In genomic region chr9:120445974-120446373, GRCh38 we compare ENCODE assay signal across 17 cellular contexts.
DNase-seq lines count a peak whose midpoint lies in the region; ATAC-seq and TF ChIP-seq lines count a peak whose summit lies in the region.
"Had no signal": no experiment of that assay in that cellular context is flagged by ENCODE, and none has a peak within 500 bp of the region (broad histone marks: within the 10 kb centered on the region; RNA-seq: fewer than 3 reads in every experiment).

No MANE protein-coding gene starts in this region.

- peak; percentile 11 to 36 for ATAC-seq in lower lobe of right lung
- ATAC-seq: left lobe of liver had no signal

- DNase-seq in CD1c-positive myeloid dendritic cell (ENCODE audit: extremely low spot score), result peak; percentile 70
- peak; percentile 2 to 3 for DNase-seq in Kasumi-1 (lab: John Stamatoyannopoulos, UW)
- DNase-seq in NOMO-1 treated with dmso at 0.1 percent for 144 hours (lab: John Stamatoyannopoulos, UW; ENCODE audit: unreplicated experiment), result peak; percentile 45
- no peak for DNase-seq in lower lobe of right lung
- no peak for DNase-seq in activated CD8-positive, alpha-beta memory T cell treated with anti-CD3 and anti-CD28 coated beads for 24 hours
- no peak for DNase-seq in anterior cingulate cortex (lab: John Stamatoyannopoulos, UW)
- no peak for DNase-seq in activated CD8-positive, alpha-beta memory T cell treated with anti-CD3 and anti-CD28 coated beads, Interleukin-2, amount 50 U/mL, for 48 hours
- DNase-seq: activated gamma-delta T cell treated with Interleukin-2 at 50 U/mL for 16 hours; AML-193; foreskin melanocyte; NCI-H1048; NCI-H2171; stimulated activated CD4-positive, alpha-beta T cell treated with anti-CD3 and anti-CD28 coated beads, Interleukin-2, amount 100 ng/mL, for 48 hours had no signal

- H3K4me1 ChIP-seq in lower lobe of right lung, result peaks cover 18% of the 10 kb centered on the region

- peaks cover 61% of the 10 kb centered on the region for H3K36me3 ChIP-seq in lower lobe of right lung

- peak overlapping the region; percentile 4 for H3K27ac ChIP-seq in lower lobe of right lung
- H3K27ac ChIP-seq: SK-N-MC, suprapubic skin had no signal

- intact Hi-C loops in lower lobe of right lung (cut with DNase I), result no loop called here

- no peaks in the 10 kb centered on the region for H3K27me3 ChIP-seq in lower lobe of right lung (ENCODE audit: low read depth)
- H3K27me3 ChIP-seq: ascending aorta, suprapubic skin had no signal

- TF ChIP-seq CTCF in lower lobe of right lung (IDR thresholded peaks at IDR 0.05), result no peak

- H3K9me3 ChIP-seq in lower lobe of right lung, result no peaks in the 10 kb centered on the region
- H3K9me3 ChIP-seq: ascending aorta, suprapubic skin had no signal

- H3K4me3 ChIP-seq in lower lobe of right lung, result no peak overlapping the region
- H3K4me3 ChIP-seq: ascending aorta, SK-N-MC, suprapubic skin had no signal

Comparison
In these comparisons a context has a peak if more than half of its experiments do, and no peak if none do; other contexts are left out.
1. DNase-seq: peak in CD1c-positive myeloid dendritic cell (single experiment), Kasumi-1 (2 of 2) and NOMO-1 treated with dmso at 0.1 percent for 144 hours (single experiment); none in lower lobe of right lung (single experiment), activated CD8-positive, alpha-beta memory T cell treated with anti-CD3 and anti-CD28 coated beads for 24 hours (single experiment), anterior cingulate cortex (0 of 58) and activated CD8-positive, alpha-beta memory T cell treated with anti-CD3 and anti-CD28 coated beads, Interleukin-2, amount 50 U/mL, for 48 hours (single experiment).